In genomic region chr1:66436378-66437135, GRCh38 we compare ENCODE assay signal across 9 cellular contexts.
DNase-seq lines count a peak whose midpoint lies in the region; ATAC-seq and TF ChIP-seq lines count a peak whose summit lies in the region.
"Had no signal": no experiment of that assay in that cellular context is flagged by ENCODE, and none has a peak within 500 bp of the region (broad histone marks: within the 10 kb centered on the region; RNA-seq: fewer than 3 reads in every experiment).

No MANE protein-coding gene starts in this region.

- H3K36me3 ChIP-seq in adipocyte (ENCODE audit: control insufficient read depth, insufficient read depth, low read length, severe bottlenecking) = no peaks in the 10 kb centered on the region

- peaks cover 3% of the 10 kb centered on the region for H3K27me3 ChIP-seq in adipocyte (replicated peaks; ENCODE audit: control insufficient read depth, insufficient read depth, low read length)

- H3K27ac Mint-ChIP-seq in neural crest cell (ENCODE audit: unreplicated experiment) = no peak overlapping the region

- peaks cover 4% of the 10 kb centered on the region for H3K9me3 ChIP-seq in adipocyte (ENCODE audit: control insufficient read depth, low read length)

- no peaks in the 10 kb centered on the region for H3K4me1 Mint-ChIP-seq in neural crest cell

- H3K9ac ChIP-seq in adipocyte (ENCODE audit: low read length) = no peak overlapping the region

- H3K4me3 Mint-ChIP-seq in neural crest cell = no peak overlapping the region

- no peaks in the 10 kb centered on the region for H3K9me3 Mint-ChIP-seq in neural crest cell

- peak; percentile 73 for ATAC-seq in GM18868 (IDR thresholded peaks at IDR 0.05; ENCODE audit: unreplicated experiment)
- ATAC-seq in HG03025 (IDR thresholded peaks at IDR 0.05; ENCODE audit: low FRiP score, unreplicated experiment) = peak; percentile 67
- ATAC-seq: K562 had no signal

- H3K27me3 Mint-ChIP-seq in neural crest cell (ENCODE audit: low read depth) = no peaks in the 10 kb centered on the region

- no peaks in the 10 kb centered on the region for H3K36me3 Mint-ChIP-seq in neural crest cell (ENCODE audit: low read depth)

- peaks cover 8% of the 10 kb centered on the region for H3K4me1 ChIP-seq in adipocyte (ENCODE audit: control insufficient read depth, insufficient read depth, low read length)

- no peak overlapping the region for H3K4me3 ChIP-seq in adipocyte (ENCODE audit: low read length)
- H3K4me3 ChIP-seq: K562 had no signal

- peak; percentile 39 for TF ChIP-seq CTCF in neural crest cell (conservative IDR thresholded peaks at IDR 0.05)

- peak; percentile 40 for DNase-seq in AG08396 (ENCODE audit: low spot score)
- DNase-seq in RPMI8226 = peak; percentile 20
- DNase-seq in adipocyte (ENCODE audit: low read depth) = peak; percentile 76
- no peak for DNase-seq in neural crest cell (ENCODE audit: low read depth, low spot score)
- no peak for DNase-seq in COR-L47 (lab: John Stamatoyannopoulos, UW)
- DNase-seq in NCI-H748 treated with DMSO at 0.1 percent for 48 hours (lab: John Stamatoyannopoulos, UW) = no peak

Comparison
In these comparisons a context has a peak if more than half of its experiments do, and no peak if none do; other contexts are left out.
1. DNase-seq: peak in AG08396 (single experiment), RPMI8226 (single experiment) and adipocyte (single experiment); none in neural crest cell (single experiment), COR-L47 (single experiment) and NCI-H748 treated with DMSO at 0.1 percent for 48 hours (single experiment).